Comparison of ENCODE assay signal across 16 cellular contexts in genomic region chr14:26947265-26947664, GRCh38.
DNase-seq lines count a peak whose midpoint lies in the region; ATAC-seq lines count a peak whose summit lies in the region.
"Had no signal": no experiment of that assay in that cellular context is flagged by ENCODE, and none has a peak within 500 bp of the region (broad histone marks: within the 10 kb centered on the region; RNA-seq: fewer than 3 reads in every experiment).

No MANE protein-coding gene starts in this region.

- peak; percentile 64 for ATAC-seq in Right ventricle myocardium inferior
- ATAC-seq in right cardiac atrium: no peak
- ATAC-seq in left ventricle myocardium superior: peak; percentile 33
- ATAC-seq: A549; CD8-positive, alpha-beta T cell had no signal

- DNase-seq in DMS79 treated with DMSO at 0.1 percent for 48 hours (lab: John Stamatoyannopoulos, UW) (peak; percentile 71), DMS79 (lab: John Stamatoyannopoulos, UW) (no peak), Right ventricle myocardium inferior (ENCODE audit: missing footprints) (no peak), right cardiac atrium (no peak), left ventricle myocardium superior (no peak), cardiac septum (ENCODE audit: low spot score) (no peak)
- DNase-seq: AML-193; Caco-2; Calu3; CD4-positive, alpha-beta T cell; CD8-positive, alpha-beta T cell; GF-D8 had no signal

- no peak overlapping the region for H3K4me3 ChIP-seq in right cardiac atrium (ENCODE audit: low read length)
- H3K4me3 ChIP-seq: A549; BLaER1 treated with 17β-estradiol and CSF1 and Interleukin-3, amounts not matched to agents 10 nM and 100 nM had no signal

- H3K27ac ChIP-seq in right cardiac atrium (ENCODE audit: low read length): no peak overlapping the region
- H3K27ac ChIP-seq: 22Rv1; A549; BLaER1 treated with 17β-estradiol and CSF1 and Interleukin-3, amounts not matched to agents 10 nM and 100 nM; C4-2B had no signal

- H3K27me3 ChIP-seq in right cardiac atrium (ENCODE audit: control insufficient read depth, insufficient read depth): no peaks in the 10 kb centered on the region
- H3K27me3 ChIP-seq: BLaER1 treated with 17β-estradiol and CSF1 and Interleukin-3, amounts not matched to agents 10 nM and 100 nM had no signal

- no peaks in the 10 kb centered on the region for H3K4me1 ChIP-seq in right cardiac atrium (ENCODE audit: control insufficient read depth, insufficient read depth, low read length)
- H3K4me1 ChIP-seq: A549; BLaER1 treated with 17β-estradiol and CSF1 and Interleukin-3, amounts not matched to agents 10 nM and 100 nM; Caco-2 had no signal

- intact Hi-C loops in Right ventricle myocardium inferior (cut with DNase I) (no loop called here), right cardiac atrium (cut with DNase I) (no loop called here), left ventricle myocardium superior (cut with micrococcal nuclease) (no loop called here), cardiac septum (cut with DNase I) (no loop called here)

- no peaks in the 10 kb centered on the region for H3K9me3 ChIP-seq in right cardiac atrium (ENCODE audit: control insufficient read depth, low read length)
- H3K9me3 ChIP-seq: A549; BLaER1 treated with 17β-estradiol and CSF1 and Interleukin-3, amounts not matched to agents 10 nM and 100 nM; Caco-2 had no signal

- 54% methylated on average over 1 of the region's 1 CpG for WGBS in right cardiac atrium

Comparison
In these comparisons a context has a peak if more than half of its experiments do, and no peak if none do; other contexts are left out.
1. ATAC-seq: peak in Right ventricle myocardium inferior (single experiment) and left ventricle myocardium superior (single experiment); none in right cardiac atrium (0 of 2).